In genomic region chr19:33229962-33230361, GRCh38 we compare ENCODE assay signal across 28 cellular contexts. TPM values are rescaled to one million over a fixed set of nuclear protein-coding genes. Genes with fewer than 3 reads are reported as not detected.
DNase-seq lines count a peak whose midpoint lies in the region; ATAC-seq, FAIRE-seq and TF ChIP-seq lines count a peak whose summit lies in the region.
"Had no signal": no experiment of that assay in that cellular context is flagged by ENCODE, and none has a peak within 500 bp of the region (broad histone marks: within the 10 kb centered on the region; RNA-seq: fewer than 3 reads in every experiment).

No MANE protein-coding gene starts in this region.

- TF ChIP-seq EP300 in GM12878 (IDR thresholded peaks at IDR 0.05; ENCODE audit: borderline replicate concordance in 1 of 2, control insufficient read depth in 1 of 2, low read depth in 2 of 2, low read length in 2 of 2) = no peak

- POLR2A ChIA-PET in HEK293T (lab: Yijun Ruan, JAX) = no interaction called here
- POLR2A ChIA-PET in GM12878 (lab: Charles Lee) = no interaction called here

- H2AFZ ChIP-seq in GM12878 (ENCODE audit: control insufficient read depth, low read depth, low read length) (no peak overlapping the region), neuronal stem cell (ENCODE audit: low read length) (no peak overlapping the region)

- H3K4me3 ChIP-seq in GM12878 (no peak overlapping the region), neuronal stem cell (ENCODE audit: low read length in 2 of 2) (no peak overlapping the region), Peyer's patch (no peak overlapping the region)
- H3K4me3 ChIP-seq: BLaER1 had no signal

- H2AK5ac ChIP-seq in neuronal stem cell (ENCODE audit: low read depth, low read length) = no peak overlapping the region

- in situ Hi-C loops in GM12878 (cut with MboI) = loop anchor here (5.0 to 25.0 kb wide), 2 partner anchors 48 to 532 kb away; no protein-coding TSS in a partner anchor

- RAD21 ChIA-PET in GM12878 (lab: Charles Lee; ENCODE audit: unreplicated experiment) = no interaction called here

- no peak overlapping the region for H4K91ac ChIP-seq in neuronal stem cell (ENCODE audit: low read depth, low read length, poor library complexity)

- no peak overlapping the region for H2BK12ac ChIP-seq in neuronal stem cell (ENCODE audit: low read length)

- H3K9ac ChIP-seq in GM12878 (ENCODE audit: control insufficient read depth, insufficient read depth, low read length) (no peak overlapping the region), neuronal stem cell (ENCODE audit: low read depth, low read length, poor library complexity) (no peak overlapping the region)
- H3K9ac ChIP-seq: BLaER1 had no signal

- no peak for TF ChIP-seq POLR2A in GM12878 (IDR thresholded peaks at IDR 0.05; ENCODE audit: low read depth, low read length)
- no peak for TF ChIP-seq POLR2A in Peyer's patch (IDR thresholded peaks at IDR 0.05)

- H3K36me3 ChIP-seq in GM12878 (ENCODE audit: control insufficient read depth in 2 of 2, insufficient read depth in 2 of 2, low read length in 1 of 2) (no peaks in the 10 kb centered on the region), neuronal stem cell (replicated peaks in 1 of 2; ENCODE audit: control insufficient read depth in 2 of 2, insufficient read depth in 2 of 2, low read length in 2 of 2) (no peaks in the 10 kb centered on the region), Peyer's patch (no peaks in the 10 kb centered on the region)
- H3K36me3 ChIP-seq: BE2C, BLaER1 had no signal

- H3K4me2 ChIP-seq in GM12878 (ENCODE audit: control insufficient read depth, insufficient read depth) (no peak overlapping the region), neuronal stem cell (ENCODE audit: insufficient read depth, low read length, poor library complexity, severe bottlenecking) (no peak overlapping the region)
- H3K4me2 ChIP-seq: BLaER1 had no signal

- DNase-seq in HEK293T (ENCODE audit: extremely low spot score) = no peak
- DNase-seq in GM12878 (ENCODE audit: low read depth, low spot score) = no peak
- DNase-seq in neuronal stem cell (ENCODE audit: low spot score) = no peak
- DNase-seq in NCI-H1092 treated with DMSO at 0.1 percent for 48 hours (lab: John Stamatoyannopoulos, UW) = no peak
- DNase-seq in Peyer's patch = no peak
- DNase-seq: 8988T; ACHN; BE2C; C1 segment of cervical spinal cord; CD4-positive, alpha-beta memory T cell; CD4-positive, CD25-positive, alpha-beta regulatory T cell; CD8-positive, alpha-beta memory T cell; COR-L47; DMS 273 treated with DMSO at 0.1 percent for 48 hours; DMS153; DMS53; DMS79; DND-41; EL; GDM1 had no signal

- no peak overlapping the region for H3K4ac ChIP-seq in neuronal stem cell (ENCODE audit: low read length)

- TF ChIP-seq CTCF in GM12878 (IDR thresholded peaks at IDR 0.05 in 2 of 3, conservative IDR thresholded peaks at IDR 0.05 in 1 of 3; ENCODE audit: control insufficient read depth in 2 of 3, extremely low read depth in 1 of 3, insufficient read depth in 1 of 3, low read depth in 3 of 3, low read length in 3 of 3) (no peak), Peyer's patch (IDR thresholded peaks at IDR 0.05) (no peak)

- no peak overlapping the region for H3K23ac ChIP-seq in neuronal stem cell (ENCODE audit: low read depth, low read length, poor library complexity)

- TF ChIP-seq RAD21 in GM12878 (IDR thresholded peaks at IDR 0.05; ENCODE audit: insufficient read depth, low read depth, low read length) = no peak

- intact Hi-C loops in GM12878 (cut with micrococcal nuclease; ENCODE audit: unreplicated experiment) = no loop called here

- peaks cover 5 to 8% of the 10 kb centered on the region in 2 experiments; a peak in 3 of 4 replicates for H3K27me3 ChIP-seq in GM12878 (replicated peaks in 1 of 2; ENCODE audit: control insufficient read depth in 2 of 2, insufficient read depth in 2 of 2, low read length in 1 of 2)
- peaks cover 21 to 54% (median 24%) of the 10 kb centered on the region in 3 experiments for H3K27me3 ChIP-seq in neuronal stem cell (ENCODE audit: control insufficient read depth in 3 of 3, insufficient read depth in 3 of 3, low read depth in 1 of 3, low read length in 3 of 3)
- H3K27me3 ChIP-seq in Peyer's patch = peaks cover 0 to 26% of the 10 kb centered on the region in 2 donors
- H3K27me3 ChIP-seq: BLaER1 had no signal

- no peak overlapping the region for H3K18ac ChIP-seq in neuronal stem cell (ENCODE audit: low read length)

- no TSS peak for BruUV-seq in GM12878 (replicated peaks; lab: Mats Ljungman, UMichigan)

- no peak overlapping the region for H2BK5ac ChIP-seq in neuronal stem cell (ENCODE audit: low read length)

- FAIRE-seq in GM12878 (lab: Jason Lieb, UNC) = no peak
- FAIRE-seq: A204.1, GM12891, GM19239 had no signal

- H3K79me1 ChIP-seq in neuronal stem cell (ENCODE audit: low read depth, low read length) = peaks cover 2% of the 10 kb centered on the region

- no peak overlapping the region for H3K27ac ChIP-seq in GM12878 (ENCODE audit: control insufficient read depth, insufficient read depth)
- no peak overlapping the region for H3K27ac ChIP-seq in neuronal stem cell (replicated peaks; ENCODE audit: low read length)
- no peak overlapping the region for H3K27ac ChIP-seq in Peyer's patch
- H3K27ac ChIP-seq: BLaER1 had no signal

- H3K4me1 ChIP-seq in GM12878 (ENCODE audit: control insufficient read depth, insufficient read depth, low read length) (peaks cover 1% of the 10 kb centered on the region; the same call in 1 of the 2 replicates), neuronal stem cell (ENCODE audit: control insufficient read depth in 2 of 2, insufficient read depth in 1 of 2, low read depth in 1 of 2, low read length in 2 of 2) (peaks cover 0 to 5% of the 10 kb centered on the region in 2 donors), Peyer's patch (peaks cover 0 to 17% (median 2%) of the 10 kb centered on the region in 4 donors)
- H3K4me1 ChIP-seq: BE2C, BLaER1 had no signal

- H2BK15ac ChIP-seq in neuronal stem cell (ENCODE audit: low read length) = no peak overlapping the region

- CTCF ChIA-PET in HEK293T (lab: Yijun Ruan, JAX) = no interaction called here
- CTCF ChIA-PET in GM12878 (lab: Yijun Ruan, JAX) = interaction anchor here (1.8 kb wide), 1 partner anchor 177 kb away, joined by 4 read pairs; no protein-coding TSS in a partner anchor

- H2BK120ac ChIP-seq in neuronal stem cell (ENCODE audit: low read depth, low read length) = no peak overlapping the region

- SMC1A ChIA-PET in GM12878 (lab: Charles Lee; ENCODE audit: uncharacterized antibody, unreplicated experiment) = no interaction called here

- ATAC-seq in GM12878 = no peak

- peak overlapping the region; percentile 32 for H3K14ac ChIP-seq in neuronal stem cell (ENCODE audit: low read length)

- H3K9me3 ChIP-seq in GM12878 (replicated peaks; ENCODE audit: control insufficient read depth, insufficient read depth, low read length) (no peaks in the 10 kb centered on the region; the same call in 1 of the 3 replicates), neuronal stem cell (replicated peaks in 1 of 2; ENCODE audit: control insufficient read depth in 2 of 2, insufficient read depth in 1 of 2, low read depth in 1 of 2, low read length in 2 of 2) (peaks cover 6 to 28% of the 10 kb centered on the region in 2 donors), Peyer's patch (peaks cover 0 to 17% (median 3%) of the 10 kb centered on the region in 4 donors)

- no peaks in the 10 kb centered on the region for H4K20me1 ChIP-seq in GM12878 (ENCODE audit: control insufficient read depth, insufficient read depth)
- H4K20me1 ChIP-seq: BLaER1 had no signal

- H3K79me2 ChIP-seq in GM12878 (ENCODE audit: control insufficient read depth, insufficient read depth, low read length) = no peaks in the 10 kb centered on the region

- no peak overlapping the region for H4K8ac ChIP-seq in neuronal stem cell (ENCODE audit: low read depth, low read length)

- WGBS in GM12878 (ENCODE audit: insufficient coverage, insufficient replicate concordance, low lambda C conversion rate, missing lambda C conversion rate) = 79% methylated on average over 5 of the region's 5 CpGs
- WGBS in neuronal stem cell (ENCODE audit: extremely low coverage in 2 of 2, insufficient read length in 2 of 2, insufficient replicate concordance in 1 of 2), 2 donors = no CpG with 5 or more reads among the region's 5 CpGs

RNA-seq across cellular contexts. Expression of gene SLC7A10, which starts 4.3 kb away (rescaled TPM):
- not detected in 2 replicates for total RNA-seq in GM12878 (2013; cell fraction: nucleolus; rRNA removed)
- total RNA-seq in GM12878 (2014; rRNA removed) (not detected in 2 replicates), GM12878 (2014; rRNA removed; fragmentation: Illumina TruSeq; extraction: Trizol) (not detected in 2 replicates), GM12878 (2021) (not detected in 2 replicates), Peyer's patch (not detected)
- polyA plus RNA-seq in GM12878 (2011; ENCODE audit: low read depth) = not detected
- polyA plus RNA-seq in GM12878 (2011; rRNA removed) (not detected in 2 replicates), GM12878 (2014; fragmentation: Illumina TruSeq; extraction: Trizol) (not detected in 2 replicates), GM12878 (2014; fragmentation: Nextera tagmentation; extraction: Ambion mirVana) (not detected), GM12878 (2014; rRNA removed) (not detected in 2 replicates), GM12878 (2016; fragmentation: Nextera tagmentation; extraction: Ambion mirVana) (not detected)
- polyA plus RNA-seq in GM12878 (2011; cell fraction: cytosol; rRNA removed) = not detected in 2 replicates
- polyA plus RNA-seq in GM12878 (2011; cell fraction: nucleus; rRNA removed) = not detected in 2 replicates
- polyA plus RNA-seq in GM12878 (2012) = not detected in 2 replicates
- not detected in 2 replicates for polyA minus RNA-seq in GM12878 (2011; rRNA and poly(A)+ RNA removed)
- not detected in 2 replicates for polyA minus RNA-seq in GM12878 (2011; cell fraction: cytosol; rRNA and poly(A)+ RNA removed)
- not detected in 2 replicates for polyA minus RNA-seq in GM12878 (2011; cell fraction: nucleus; rRNA and poly(A)+ RNA removed)
- 1.1 TPM for polyA plus RNA-seq in neuronal stem cell (2013, experiment 1 of 2)
- 0.97 TPM for polyA plus RNA-seq in neuronal stem cell (2013, experiment 2 of 2)
- total RNA-seq: CD4-positive, alpha-beta memory T cell; CD4-positive, CD25-positive, alpha-beta regulatory T cell; CD8-positive, alpha-beta memory T cell; Daoy; G401 had no signal
- polyA plus RNA-seq: AG04450; CD14-positive monocyte; CD4-positive, alpha-beta memory T cell; CD8-positive, alpha-beta memory T cell had no signal

RNA-seq across cellular contexts. Expression of gene LRP3, which starts 35.8 kb away (rescaled TPM):
- 4.7 and 6.0 TPM in 2 replicates for total RNA-seq in GM12878 (2013; cell fraction: nucleolus; rRNA removed)
- total RNA-seq in GM12878 (2014; rRNA removed) (2.3 and 3.0 TPM in 2 replicates), GM12878 (2014; rRNA removed; fragmentation: Illumina TruSeq; extraction: Trizol) (0.55 and 0.81 TPM in 2 replicates), GM12878 (2021) (2.8 and 3.2 TPM in 2 replicates), Peyer's patch (10 to 100 TPM in 1 of 4 donors, 1 to 10 TPM in 3; 6.7 to 25.6 (median 7.8) TPM)
- polyA plus RNA-seq in GM12878 (2011; ENCODE audit: low read depth) = not detected
- polyA plus RNA-seq in GM12878 (2011; rRNA removed) (0.13 and 0.48 TPM in 2 replicates), GM12878 (2014; fragmentation: Illumina TruSeq; extraction: Trizol) (0.31 TPM in 1 of 2 replicates, not detected in the other), GM12878 (2014; fragmentation: Nextera tagmentation; extraction: Ambion mirVana) (not detected), GM12878 (2014; rRNA removed) (2.9 and 4.2 TPM in 2 replicates), GM12878 (2016; fragmentation: Nextera tagmentation; extraction: Ambion mirVana) (under 1 TPM; 0.12 to 0.26 TPM)
- 0.70 and 1.7 TPM in 2 replicates for polyA plus RNA-seq in GM12878 (2011; cell fraction: cytosol; rRNA removed)
- 4.4 and 6.1 TPM in 2 replicates for polyA plus RNA-seq in GM12878 (2011; cell fraction: nucleus; rRNA removed)
- polyA plus RNA-seq in GM12878 (2012) = 0.06 and 0.08 TPM in 2 replicates
- polyA minus RNA-seq in GM12878 (2011; rRNA and poly(A)+ RNA removed) = 0.37 and 0.77 TPM in 2 replicates
- 1.9 and 2.9 TPM in 2 replicates for polyA minus RNA-seq in GM12878 (2011; cell fraction: cytosol; rRNA and poly(A)+ RNA removed)
- 0.36 and 1.4 TPM in 2 replicates for polyA minus RNA-seq in GM12878 (2011; cell fraction: nucleus; rRNA and poly(A)+ RNA removed)
- 42.5 TPM for polyA plus RNA-seq in neuronal stem cell (2013, experiment 1 of 2)
- polyA plus RNA-seq in neuronal stem cell (2013, experiment 2 of 2) = 38.5 TPM
- total RNA-seq: CD4-positive, CD25-positive, alpha-beta regulatory T cell had no signal
- polyA plus RNA-seq: CD4-positive, alpha-beta memory T cell; CD4-positive, CD25-positive, alpha-beta regulatory T cell; CD8-positive, alpha-beta memory T cell had no signal
